In genomic region chr1:156270314-156270713, GRCh38 we compare ENCODE assay signal across 21 cellular contexts. TPM values are rescaled to one million over a fixed set of nuclear protein-coding genes. Genes with fewer than 3 reads are reported as not detected.
"Had no signal": no experiment of that assay in that cellular context is flagged by ENCODE, and none has a peak within 500 bp of the region (broad histone marks: within the 10 kb centered on the region; RNA-seq: fewer than 3 reads in every experiment).

No MANE protein-coding gene starts in this region.

- H3K27ac ChIP-seq: left ventricle myocardium inferior, ovary, right atrium auricular region, right lobe of liver, tibial nerve, vagina had no signal

- H3K4me3 ChIP-seq: left ventricle myocardium inferior, lung, ovary, right atrium auricular region, right lobe of liver, smooth muscle cell, tibial nerve, vagina had no signal

- H3K4me2 ChIP-seq: smooth muscle cell had no signal

- H3K4me1 ChIP-seq: left ventricle myocardium inferior, right atrium auricular region, tibial nerve, vagina had no signal

- ATAC-seq: natural killer cell; right lobe of liver; stimulated activated memory B cell treated with anti-CD40 and anti-IgM and Interleukin-4, amounts not matched to agents 10 μg/mL and 1 μg/mL and 100 μg/mL, for 72 hours; stimulated activated naive CD8-positive, alpha-beta T cell treated with anti-CD3 and anti-CD28 coated beads, Interleukin-15, amount 100 ng/mL, for 72 hours had no signal

- H3K27me3 ChIP-seq: ovary, right atrium auricular region, right lobe of liver, tibial nerve, vagina had no signal

- DNase-seq: islet precursor cell; left ventricle myocardium inferior; mesendoderm; naive B cell; natural killer cell; ovary; stimulated activated CD4-positive, alpha-beta T cell treated with anti-CD3 and anti-CD28 coated beads, Interleukin-1b, Interleukin-23, amount 100 ng/mL, for 48 hours; stimulated activated CD4-positive, alpha-beta T cell treated with anti-CD3 and anti-CD28 coated beads, Interleukin-2, amount 100 ng/mL, for 48 hours; stimulated activated CD4-positive, alpha-beta T cell treated with anti-CD3 and anti-CD28 coated beads, Interleukin-4, amount 100 ng/mL, for 4 hours; stimulated activated CD8-positive, alpha-beta memory T cell treated with anti-CD3 and anti-CD28 coated beads, Interleukin-4, amount 100 ng/mL, for 48 hours; stimulated activated naive CD4-positive, alpha-beta T cell treated with Interleukin-2 at 50 U/mL for 16 hours; stimulated activated naive CD8-positive, alpha-beta T cell treated with anti-CD3 and anti-CD28 coated beads, Interleukin-15, amount 100 ng/mL, for 72 hours; substantia nigra had no signal

- H3K9me3 ChIP-seq: left ventricle myocardium inferior, ovary, right atrium auricular region, right lobe of liver, tibial nerve, vagina had no signal

- H3K36me3 ChIP-seq: ovary had no signal

RNA-seq across cellular contexts. Expression of gene PAQR6, which starts 22.5 kb away (rescaled TPM):
- total RNA-seq: right atrium auricular region had no signal

RNA-seq across cellular contexts. Expression of gene BGLAP, which starts 28.3 kb away (rescaled TPM):
- total RNA-seq: kidney epithelial cell, right atrium auricular region, vagina had no signal
